Comparison of ENCODE assay signal across 12 cellular contexts in genomic region chr11:46322759-46323158, GRCh38. TPM values are rescaled to one million over a fixed set of nuclear protein-coding genes. Genes with fewer than 3 reads are reported as not detected.
A peak's percentile ranks its signal among the peaks of the same experiment; 100 is the strongest.
DNase-seq lines count a peak whose midpoint lies in the region; ATAC-seq and TF ChIP-seq lines count a peak whose summit lies in the region.
"Had no signal": no experiment of that assay in that cellular context is flagged by ENCODE, and none has a peak within 500 bp of the region (broad histone marks: within the 10 kb centered on the region; RNA-seq: fewer than 3 reads in every experiment).

No MANE protein-coding gene starts in this region.

- H3K4me1 Mint-ChIP-seq in endothelial cell (ENCODE audit: unreplicated experiment): peaks cover 30% of the 10 kb centered on the region

- TF ChIP-seq POLR2A in gastrocnemius medialis (IDR thresholded peaks at IDR 0.05) (no peak), GM18505 (IDR thresholded peaks at IDR 0.05; ENCODE audit: borderline replicate concordance, extremely low read depth, insufficient read depth, insufficient read length) (no peak)

- H3K27me3 Mint-ChIP-seq in endothelial cell (ENCODE audit: unreplicated experiment): peaks cover 9% of the 10 kb centered on the region

- in situ Hi-C loops in gastrocnemius medialis (cut with MboI; ENCODE audit: low sequenced_read_pairs in 4 of 4): loop anchor here in 1 of 4 donors (25.0 kb wide), 1 partner anchor 360 kb away; no protein-coding TSS in a partner anchor

- no peak overlapping the region for H3K27ac Mint-ChIP-seq in endothelial cell (ENCODE audit: unreplicated experiment)
- H3K27ac Mint-ChIP-seq: natural killer cell treated with Interleukin-12 subunit alpha and Interleukin-12 subunit beta and Interleukin-15 and Interleukin-18, amount 100 ng/mL, for 72 hours had no signal

- no peak overlapping the region for H3K4me3 Mint-ChIP-seq in endothelial cell (ENCODE audit: unreplicated experiment)
- H3K4me3 Mint-ChIP-seq: central memory CD8-positive, alpha-beta T cell; natural killer cell treated with Interleukin-12 subunit alpha and Interleukin-12 subunit beta and Interleukin-15 and Interleukin-18, amount 100 ng/mL, for 72 hours had no signal

- no peak overlapping the region for H3K4me3 ChIP-seq in gastrocnemius medialis
- H3K4me3 ChIP-seq: thyroid gland had no signal

- intact Hi-C loops in gastrocnemius medialis (cut with DNase I; ENCODE audit: low total_unique reads): no loop called here

- H3K27me3 ChIP-seq in gastrocnemius medialis: no peaks in the 10 kb centered on the region
- H3K27me3 ChIP-seq: thyroid gland had no signal

- H3K9me3 ChIP-seq in gastrocnemius medialis: no peaks in the 10 kb centered on the region
- H3K9me3 ChIP-seq: thyroid gland had no signal

- peak; percentile 22 for DNase-seq in NCI-H82 (lab: John Stamatoyannopoulos, UW)
- no peak for DNase-seq in NCI-H82 treated with DMSO at 0.1 percent for 48 hours (lab: John Stamatoyannopoulos, UW; ENCODE audit: unreplicated experiment)
- peak; percentile 61 for DNase-seq in NCI-H69 (lab: John Stamatoyannopoulos, UW)
- no peak for DNase-seq in endothelial cell (ENCODE audit: low spot score)
- DNase-seq in stimulated activated CD8-positive, alpha-beta memory T cell treated with anti-CD3 and anti-CD28 coated beads, Interleukin-4, amount 100 ng/mL, for 48 hours: peak; percentile 54
- no peak for DNase-seq in gastrocnemius medialis
- no peak for DNase-seq in hepatic stellate cell (ENCODE audit: low spot score)
- DNase-seq: AML-193, thyroid gland had no signal

- H3K4me1 ChIP-seq in gastrocnemius medialis: no peaks in the 10 kb centered on the region
- H3K4me1 ChIP-seq: thyroid gland had no signal

- peaks cover 24% of the 10 kb centered on the region for H3K36me3 Mint-ChIP-seq in endothelial cell (ENCODE audit: low read depth, unreplicated experiment)
- H3K36me3 Mint-ChIP-seq: natural killer cell treated with Interleukin-12 subunit alpha and Interleukin-12 subunit beta and Interleukin-15 and Interleukin-18, amount 100 ng/mL, for 72 hours had no signal

- ATAC-seq in gastrocnemius medialis (no peak), GM18505 (IDR thresholded peaks at IDR 0.05; ENCODE audit: unreplicated experiment) (no peak)
- ATAC-seq: natural killer cell treated with Interleukin-12 subunit alpha and Interleukin-12 subunit beta and Interleukin-15 and Interleukin-18, amount 100 ng/mL, for 72 hours had no signal

- no peaks in the 10 kb centered on the region for H3K36me3 ChIP-seq in gastrocnemius medialis
- H3K36me3 ChIP-seq: thyroid gland had no signal

- H3K9me3 Mint-ChIP-seq in endothelial cell (ENCODE audit: unreplicated experiment): no peaks in the 10 kb centered on the region
- H3K9me3 Mint-ChIP-seq: central memory CD8-positive, alpha-beta T cell; natural killer cell treated with Interleukin-12 subunit alpha and Interleukin-12 subunit beta and Interleukin-15 and Interleukin-18, amount 100 ng/mL, for 72 hours had no signal

- peak; percentile 23 for TF ChIP-seq CTCF in endothelial cell (IDR thresholded peaks at IDR 0.05; ENCODE audit: unreplicated experiment)
- TF ChIP-seq CTCF in gastrocnemius medialis (IDR thresholded peaks at IDR 0.05 in 4 of 5, conservative IDR thresholded peaks at IDR 0.05 in 1 of 5): no peak

- H3K27ac ChIP-seq in gastrocnemius medialis: no peak overlapping the region
- H3K27ac ChIP-seq: thyroid gland had no signal

RNA-seq across cellular contexts. Expression of gene DGKZ, which starts 24.5 kb away (rescaled TPM):
- 127 TPM for total RNA-seq in endothelial cell (ENCODE audit: unreplicated experiment)
- 100 to 1,000 TPM; 127 to 155 (median 131) TPM for total RNA-seq in gastrocnemius medialis

RNA-seq across cellular contexts. Expression of gene CREB3L1, which starts 45.3 kb away (rescaled TPM):
- 21.6 TPM for total RNA-seq in endothelial cell (ENCODE audit: unreplicated experiment)
- under 1 TPM; 0.27 to 0.69 (median 0.57) TPM for total RNA-seq in gastrocnemius medialis
- total RNA-seq: natural killer cell treated with Interleukin-12 subunit alpha and Interleukin-12 subunit beta and Interleukin-15 and Interleukin-18, amount 100 ng/mL, for 72 hours had no signal

RNA-seq across cellular contexts. Expression of gene MDK, which starts 58.7 kb away (rescaled TPM):
- 553 TPM for total RNA-seq in endothelial cell (ENCODE audit: unreplicated experiment)
- 1 to 10 TPM in 2 of 4 donors, not detected in 2; 1.6 to 1.9 TPM for total RNA-seq in gastrocnemius medialis

Comparison
In these comparisons a context has a peak if more than half of its experiments do, and no peak if none do; other contexts are left out.
1. DNase-seq: peak in NCI-H82 (single experiment), NCI-H69 (single experiment) and stimulated activated CD8-positive, alpha-beta memory T cell treated with anti-CD3 and anti-CD28 coated beads, Interleukin-4, amount 100 ng/mL, for 48 hours (single experiment); none in NCI-H82 treated with DMSO at 0.1 percent for 48 hours (single experiment), endothelial cell (single experiment), gastrocnemius medialis (0 of 2) and hepatic stellate cell (single experiment).
2. RNA of gene CREB3L1, which starts 45.3 kb away (total RNA-seq): 21.6 TPM in endothelial cell (single experiment); 0.27 to 0.69 TPM in gastrocnemius medialis; every median in the first group is over 10 times any median in the second.
3. RNA of gene MDK, which starts 58.7 kb away (total RNA-seq): 553 TPM in endothelial cell (single experiment); 1.6 to 1.9 TPM in gastrocnemius medialis; every median in the first group is over 100 times any median in the second.